7 cellular contexts compared by ENCODE assay signal in the genomic region with DNA sequence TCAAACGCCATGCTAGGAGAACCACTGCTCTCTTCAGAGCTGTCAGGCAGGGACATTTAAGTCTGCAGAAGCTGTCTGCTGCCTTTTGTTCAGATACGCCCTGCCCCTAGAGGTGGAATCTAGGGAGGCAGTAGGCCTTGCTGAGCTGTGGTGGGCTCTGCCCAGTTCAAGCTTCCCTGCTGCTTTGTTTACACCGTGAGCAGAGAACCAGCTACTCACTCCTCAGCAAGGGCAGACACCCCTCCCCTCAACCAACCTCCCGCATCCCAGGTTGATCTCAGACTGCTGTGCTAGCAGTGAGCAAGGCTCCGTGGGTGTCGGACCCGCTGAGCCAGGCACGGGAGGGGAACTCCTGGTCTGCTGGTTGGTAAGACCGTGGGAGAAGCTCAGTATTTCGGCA. TPM values are rescaled to one million over a fixed set of nuclear protein-coding genes. Genes with fewer than 3 reads are reported as not detected.
DNase-seq lines count a peak whose midpoint lies in the region; ATAC-seq and TF ChIP-seq lines count a peak whose summit lies in the region.
"Not testable (repeated sequence)": the region's sequence is repeated elsewhere in the genome, so short reads cannot be mapped to it uniquely, and the experiment has no call there.

No MANE protein-coding gene starts in this region.

- not testable (repeated sequence) for H3K9me3 Mint-ChIP-seq in GM23338, neural progenitor cell, type B pancreatic cell

- not testable (repeated sequence) for H3K4me1 Mint-ChIP-seq in GM23338; neural progenitor cell; type B pancreatic cell (ENCODE audit: unreplicated experiment)

- DNase-seq in GM23338 (ENCODE audit: low spot score) = peak; percentile 67
- DNase-seq in choroid plexus epithelial cell (ENCODE audit: low read depth); type B pancreatic cell (ENCODE audit: extremely low spot score, unreplicated experiment): not testable (repeated sequence)
- DNase-seq in cardiac muscle cell (ENCODE audit: low read depth in 1 of 2, low spot score in 1 of 2) = peak in 1 of 2 donors; percentile 3
- DNase-seq in iPS-NIHi11 (ENCODE audit: low spot score) = peak; percentile 38
- DNase-seq in neural progenitor cell (ENCODE audit: low spot score) = peak; percentile 66

- H3F3A ChIP-seq in GM23338 (replicated peaks; ENCODE audit: low read depth); neural progenitor cell (ENCODE audit: low read depth): not testable (repeated sequence)

- H3K27ac ChIP-seq in GM23338 (ENCODE audit: low read depth) (peak overlapping the region; percentile 17; the same call in 1 of the 2 replicates), cardiac muscle cell (peak overlapping the region; percentile 42)
- not testable (repeated sequence) for H3K27ac ChIP-seq in HUES6 (ENCODE audit: low read depth, low read length); neural progenitor cell

- H3K4me2 ChIP-seq in GM23338 = not testable (repeated sequence)
- H3K4me2 ChIP-seq in neural progenitor cell = peak overlapping the region; percentile 38

- TF ChIP-seq CTCF in GM23338 (conservative IDR thresholded peaks at IDR 0.05; ENCODE audit: low read depth in 2 of 2) (peak; percentile 40 to 41), choroid plexus epithelial cell (conservative IDR thresholded peaks at IDR 0.05; ENCODE audit: low read depth, low read length) (peak; percentile 5), neural progenitor cell (IDR thresholded peaks at IDR 0.05) (peak; percentile 53), type B pancreatic cell (conservative IDR thresholded peaks at IDR 0.05) (peak; percentile 38)
- TF ChIP-seq CTCF in cardiac muscle cell (IDR thresholded peaks at IDR 0.05; ENCODE audit: low read depth, low read length) = not testable (repeated sequence)

- H3K9ac ChIP-seq in HUES6 (ENCODE audit: low read length) = peak overlapping the region; percentile 10
- not testable (repeated sequence) for H3K9ac ChIP-seq in neural progenitor cell

- not testable (repeated sequence) for H3K27ac Mint-ChIP-seq in GM23338, neural progenitor cell, type B pancreatic cell

- not testable (repeated sequence) for H3K79me2 ChIP-seq in GM23338 (replicated peaks; ENCODE audit: insufficient read depth); neural progenitor cell (ENCODE audit: low read depth)

- not testable (repeated sequence) for H4K20me1 ChIP-seq in GM23338 (replicated peaks; ENCODE audit: insufficient read depth); neural progenitor cell (ENCODE audit: low read depth)

- H3K36me3 Mint-ChIP-seq in GM23338 (ENCODE audit: low read depth) (peaks cover 60% of the 10 kb centered on the region), neural progenitor cell (peaks cover 21% of the 10 kb centered on the region), type B pancreatic cell (peaks cover 36% of the 10 kb centered on the region)

- not testable (repeated sequence) for H3K9me2 ChIP-seq in GM23338 (ENCODE audit: insufficient read depth)

- H3K4me1 ChIP-seq in GM23338 (ENCODE audit: insufficient read depth); HUES6 (ENCODE audit: control insufficient read depth, insufficient read depth, low read length); cardiac muscle cell (ENCODE audit: low read depth); neural progenitor cell: not testable (repeated sequence)

- H3K27me3 ChIP-seq in GM23338 (ENCODE audit: insufficient read depth); HUES6 (ENCODE audit: control insufficient read depth, insufficient read depth, low read length); cardiac muscle cell; neural progenitor cell: not testable (repeated sequence)

- not testable (repeated sequence) for H3K27me3 Mint-ChIP-seq in GM23338 (ENCODE audit: insufficient read depth, low read depth, poor library complexity); neural progenitor cell (ENCODE audit: insufficient read depth, low read depth); type B pancreatic cell

- not testable (repeated sequence) for H3K36me3 ChIP-seq in GM23338 (ENCODE audit: insufficient read depth); neural progenitor cell
- H3K36me3 ChIP-seq in HUES6 (ENCODE audit: control insufficient read depth, insufficient read depth, low read length) (peaks cover 50% of the 10 kb centered on the region), cardiac muscle cell (peaks cover 44% of the 10 kb centered on the region)

- H3K4me3 Mint-ChIP-seq in GM23338, neural progenitor cell, type B pancreatic cell: not testable (repeated sequence)

- H3K4me3 ChIP-seq in GM23338; HUES6 (ENCODE audit: low read depth, low read length); choroid plexus epithelial cell (ENCODE audit: low read depth, low read length); cardiac muscle cell; neural progenitor cell: not testable (repeated sequence)

- H3K9me3 ChIP-seq in HUES6 (ENCODE audit: control insufficient read depth, insufficient read depth, low read depth, low read length); cardiac muscle cell (ENCODE audit: low read depth); neural progenitor cell (ENCODE audit: low read depth): not testable (repeated sequence)

- not testable (repeated sequence) for H2AFZ ChIP-seq in GM23338
- H2AFZ ChIP-seq in neural progenitor cell (replicated peaks) = peak overlapping the region; percentile 68

- ATAC-seq in GM23338 = peak; percentile 100

RNA-seq across cellular contexts. Expression of a gene that starts 42.7 kb away (rescaled TPM):
- total RNA-seq in GM23338 (2014; rRNA removed; shearing (Covaris generic)) = 24.7 and 27.7 TPM in 2 replicates
- polyA plus RNA-seq in GM23338 (2016; fragmentation: Nextera tagmentation; extraction: Ambion mirVana) (12.4 and 17.1 TPM in 2 replicates), cardiac muscle cell (14.1 and 21.8 TPM in 2 replicates)
- total RNA-seq in cardiac muscle cell (17.8 and 28.1 TPM in 2 replicates), neural progenitor cell (ENCODE audit: low replicate concordance) (14.6 and 38.7 TPM in 2 replicates), type B pancreatic cell (ENCODE audit: low replicate concordance) (16.4 and 29.0 TPM in 2 replicates)
